ENCODE assay signal across 1 cellular context in the genomic region with DNA sequence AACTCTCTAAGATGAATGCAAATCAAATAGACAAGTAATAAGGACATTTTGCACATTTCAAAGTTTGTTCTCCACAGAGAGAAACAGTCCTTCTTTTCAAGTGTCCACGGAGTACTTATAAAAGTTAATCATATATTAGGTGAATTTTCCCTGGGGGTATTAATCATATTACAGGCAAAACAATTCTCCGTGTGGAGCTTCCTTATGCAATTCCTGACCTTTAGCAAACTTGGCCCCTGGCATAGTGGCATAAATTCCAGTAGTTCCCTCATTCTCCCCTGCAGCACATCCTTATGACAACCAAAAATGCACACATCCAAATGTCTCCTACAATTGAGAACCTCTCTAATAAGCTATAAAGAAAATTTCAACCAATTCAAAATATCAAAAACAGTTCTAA.
TF ChIP-seq lines count a peak whose summit lies in the region.

No MANE protein-coding gene starts in this region.

TF ChIP-seq in A549, 52 proteins besides CTCF, POLR2A, EP300 and RAD21 (continued from another document):
- TF ChIP-seq FOSL2 (IDR thresholded peaks at IDR 0.05): no peak
- TF ChIP-seq FOSL2 (CRISPR knock-in tag; IDR thresholded peaks at IDR 0.05): 0 out of 2 replicates have a peak, but pooled peaks have one; percentile 6
- TF ChIP-seq JUN (IDR thresholded peaks at IDR 0.05): peak in 1 of 2 experiments; percentile 47; a peak in 1 of 5 replicates
TF ChIP-seq in A549: peak in this region for 3.
